ENCODE assay signal across 18 cellular contexts in genomic region chr1:45877264-45877663, GRCh38.
DNase-seq lines count a peak whose midpoint lies in the region; ATAC-seq and TF ChIP-seq lines count a peak whose summit lies in the region.
"Had no signal": no experiment of that assay in that cellular context is flagged by ENCODE, and none has a peak within 500 bp of the region (broad histone marks: within the 10 kb centered on the region; RNA-seq: fewer than 3 reads in every experiment).

No MANE protein-coding gene starts in this region.

- peak; percentile 51 for ATAC-seq in left lobe of liver
- ATAC-seq in psoas muscle = no peak
- ATAC-seq: A549; CD8-positive, alpha-beta T cell had no signal

- CTCF ChIA-PET in HEK293 (lab: Yijun Ruan, JAX) = interaction anchor here (0.6 to 1.2 kb wide), 2 partner anchors 13 to 470 kb away, joined by 3 read pairs; no protein-coding TSS in a partner anchor

- POLR2A ChIA-PET in HEK293 (lab: Yijun Ruan, JAX) = interaction anchor here (0.6 kb wide), 1 partner anchor 134 kb away, joined by 4 read pairs; no protein-coding TSS in a partner anchor

- WGBS in psoas muscle, 3 donors = 26 to 49% (median 33%) methylated on average over 4 of the region's 4 CpGs

- H3K4me1 ChIP-seq in HEK293 (ENCODE audit: control insufficient read depth, insufficient read depth, low read length) (peaks cover 10% of the 10 kb centered on the region; the same call in 1 of the 2 replicates), psoas muscle (peaks cover 19% of the 10 kb centered on the region), colonic mucosa (no peaks in the 10 kb centered on the region)

- TF ChIP-seq CTCF in HEK293 (tag by site-specific recombination; IDR thresholded peaks at IDR 0.05) = no peak
- TF ChIP-seq CTCF in psoas muscle (IDR thresholded peaks at IDR 0.05) = no peak
- TF ChIP-seq CTCF in colonic mucosa (IDR thresholded peaks at IDR 0.05) = no peak

- no peak overlapping the region for H3K9ac ChIP-seq in colonic mucosa (ENCODE audit: low read depth in 2 of 2, low read length in 2 of 2)
- H3K9ac ChIP-seq: BLaER1 treated with 17β-estradiol and CSF1 and Interleukin-3, amounts not matched to agents 10 nM and 100 nM had no signal

- H3K36me3 ChIP-seq in HEK293 (ENCODE audit: control insufficient read depth in 2 of 2, insufficient read depth in 1 of 2, low read length in 2 of 2) (no peaks in the 10 kb centered on the region), psoas muscle (ENCODE audit: insufficient read depth in 1 of 2, low read depth in 1 of 2) (no peaks in the 10 kb centered on the region), colonic mucosa (no peaks in the 10 kb centered on the region)

- intact Hi-C loops in psoas muscle (cut with DNase I) = no loop called here
- intact Hi-C loops in colonic mucosa (cut with DNase I) = no loop called here

- DNase-seq in NCI-H82 (lab: John Stamatoyannopoulos, UW) (peak; percentile 69), NCI-H82 treated with DMSO at 0.1 percent for 48 hours (lab: John Stamatoyannopoulos, UW; ENCODE audit: unreplicated experiment) (no peak), left lobe of liver (ENCODE audit: low spot score) (no peak), psoas muscle (no peak), nucleus accumbens (lab: John Stamatoyannopoulos, UW) (no peak), colonic mucosa (no peak)
- DNase-seq: AML-193; Caco-2; Calu3; CD4-positive, alpha-beta T cell; CD8-positive, alpha-beta T cell; DMS79 treated with DMSO at 0.1 percent for 48 hours; GF-D8 had no signal

- H3K27me3 ChIP-seq in psoas muscle (ENCODE audit: insufficient read depth in 3 of 3, low read length in 2 of 3) (no peaks in the 10 kb centered on the region), colonic mucosa (no peaks in the 10 kb centered on the region)

- H3K27ac ChIP-seq in HEK293 (ENCODE audit: extremely low read depth, low read depth, low read length) (no peak overlapping the region), psoas muscle (peak overlapping the region; percentile 5), colonic mucosa (no peak overlapping the region)
- H3K27ac ChIP-seq: 22Rv1; BLaER1 treated with 17β-estradiol and CSF1 and Interleukin-3, amounts not matched to agents 10 nM and 100 nM; C4-2B had no signal

- H3K9me3 ChIP-seq in HEK293 (ENCODE audit: control insufficient read depth, insufficient read depth, low read depth, low read length) (no peaks in the 10 kb centered on the region), psoas muscle (no peaks in the 10 kb centered on the region), colonic mucosa (no peaks in the 10 kb centered on the region)
- H3K9me3 ChIP-seq: A549; BLaER1 treated with 17β-estradiol and CSF1 and Interleukin-3, amounts not matched to agents 10 nM and 100 nM; Caco-2 had no signal

- no peak overlapping the region for H3K4me3 ChIP-seq in HEK293 (ENCODE audit: low read depth, low read length)
- H3K4me3 ChIP-seq in psoas muscle = no peak overlapping the region
- no peak overlapping the region for H3K4me3 ChIP-seq in colonic mucosa
- H3K4me3 ChIP-seq: A549; BLaER1 treated with 17β-estradiol and CSF1 and Interleukin-3, amounts not matched to agents 10 nM and 100 nM had no signal

TF ChIP-seq in HEK293, 187 proteins besides CTCF, POLR2A, EP300 and RAD21:
- no peak for TF ChIP-seq ZNF514 (tag by site-specific recombination; IDR thresholded peaks at IDR 0.05)
- TF ChIP-seq ZNF121 (tag by site-specific recombination; IDR thresholded peaks at IDR 0.05) = peak; percentile 55; the same call in 1 of the 2 replicates
